20 cellular contexts compared by ENCODE assay signal in genomic region chr7:120833551-120833950, GRCh38. TPM values are rescaled to one million over a fixed set of nuclear protein-coding genes. Genes with fewer than 3 reads are reported as not detected.
DNase-seq lines count a peak whose midpoint lies in the region; ATAC-seq and TF ChIP-seq lines count a peak whose summit lies in the region.
"Had no signal": no experiment of that assay in that cellular context is flagged by ENCODE, and none has a peak within 500 bp of the region (broad histone marks: within the 10 kb centered on the region; RNA-seq: fewer than 3 reads in every experiment).

No MANE protein-coding gene starts in this region.

- TF ChIP-seq CTCF in fibroblast of villous mesenchyme (IDR thresholded peaks at IDR 0.05; ENCODE audit: insufficient read depth, low read depth, low read length) (no peak), GM10248 (IDR thresholded peaks at IDR 0.05; ENCODE audit: control extremely low read depth, extremely low read depth, low read depth, missing control alignments) (no peak), prostate gland (IDR thresholded peaks at IDR 0.05) (no peak)

- POLR2A ChIA-PET in GM10248 (lab: Yijun Ruan, JAX) = no interaction called here

- no peak for ATAC-seq in natural killer cell treated with Interleukin-12 subunit alpha and Interleukin-12 subunit beta and Interleukin-15 and Interleukin-18, amount 100 ng/mL, for 72 hours
- ATAC-seq: activated CD4-positive, CD25-positive, alpha-beta regulatory T cell treated with anti-CD3 and anti-CD28 coated beads, Interleukin-2, amount 50 U/mL, for 24 hours; activated CD8-positive, alpha-beta memory T cell treated with anti-CD3 and anti-CD28 coated beads, Interleukin-2, amount 10 ng/mL, durations not matched to agents 7 days and 5 days; T-helper 17 cell had no signal

- no peak overlapping the region for H3K4me3 Mint-ChIP-seq in natural killer cell treated with Interleukin-12 subunit alpha and Interleukin-12 subunit beta and Interleukin-15 and Interleukin-18, amount 100 ng/mL, for 72 hours
- H3K4me3 Mint-ChIP-seq: activated CD8-positive, alpha-beta memory T cell treated with anti-CD3 and anti-CD28 coated beads, Interleukin-2, amount 10 ng/mL, durations not matched to agents 7 days and 5 days; neural progenitor cell; T-helper 17 cell had no signal

- peak overlapping the region; percentile 70 for H3K27ac ChIP-seq in HUES48 (ENCODE audit: low read depth, low read length)
- no peak overlapping the region for H3K27ac ChIP-seq in prostate gland
- H3K27ac ChIP-seq: ascending aorta, GM23248, neural progenitor cell, vagina had no signal

- H3K36me3 ChIP-seq in HUES48 (ENCODE audit: control insufficient read depth, insufficient read depth, low read length) = no peaks in the 10 kb centered on the region; the same call in 1 of the 2 replicates
- H3K36me3 ChIP-seq in prostate gland = no peaks in the 10 kb centered on the region
- H3K36me3 ChIP-seq: MG63, neural progenitor cell, vagina had no signal

- TF ChIP-seq POLR2A in prostate gland (IDR thresholded peaks at IDR 0.05) = no peak

- peaks cover 11 to 34% of the 10 kb centered on the region in 2 donors for H3K27me3 Mint-ChIP-seq in natural killer cell treated with Interleukin-12 subunit alpha and Interleukin-12 subunit beta and Interleukin-15 and Interleukin-18, amount 100 ng/mL, for 72 hours

- H3K4me1 Mint-ChIP-seq in natural killer cell treated with Interleukin-12 subunit alpha and Interleukin-12 subunit beta and Interleukin-15 and Interleukin-18, amount 100 ng/mL, for 72 hours (ENCODE audit: low read depth in 2 of 2) = no peaks in the 10 kb centered on the region
- H3K4me1 Mint-ChIP-seq: activated CD8-positive, alpha-beta memory T cell treated with anti-CD3 and anti-CD28 coated beads, Interleukin-2, amount 10 ng/mL, durations not matched to agents 7 days and 5 days; neural progenitor cell; T-helper 17 cell had no signal

- DNase-seq in DMS153 (lab: John Stamatoyannopoulos, UW) (peak; percentile 89), NCI-H460 (ENCODE audit: extremely low read depth, low read depth) (peak; percentile 5), fibroblast of villous mesenchyme (ENCODE audit: low read depth) (peak; percentile 9), GM10248 (ENCODE audit: extremely low spot score) (no peak), RKO (ENCODE audit: low spot score) (no peak), prostate gland (ENCODE audit: low spot score) (no peak)
- DNase-seq in natural killer cell treated with Interleukin-12 subunit alpha and Interleukin-12 subunit beta and Interleukin-15 and Interleukin-18, amount 100 ng/mL, for 72 hours (ENCODE audit: low spot score) = no peak
- DNase-seq: activated CD8-positive, alpha-beta memory T cell treated with anti-CD3 and anti-CD28 coated beads, Interleukin-2, amount 10 ng/mL, durations not matched to agents 7 days and 5 days; activated gamma-delta T cell treated with Interleukin-2 at 50 U/mL for 16 hours; GM23248; MG63; NK-92 treated with Interleukin-12 subunit alpha and Interleukin-12 subunit beta, amount 100 ng/mL, for 24 hours; SIG-M5; T-helper 17 cell had no signal

- H3K4me1 ChIP-seq in HUES48 (ENCODE audit: control insufficient read depth, insufficient read depth, low read length) (peaks cover 64% of the 10 kb centered on the region), prostate gland (replicated peaks) (no peaks in the 10 kb centered on the region)
- H3K4me1 ChIP-seq: ascending aorta, neural progenitor cell, vagina had no signal

- intact Hi-C loops in prostate gland (cut with DNase I) = no loop called here

- H3K9ac ChIP-seq in HUES48 (ENCODE audit: low read depth, low read length) = no peak overlapping the region
- H3K9ac ChIP-seq: GM23248, neural progenitor cell had no signal

- H3K9me3 ChIP-seq in HUES48 (ENCODE audit: control insufficient read depth, insufficient read depth, low read length) (no peaks in the 10 kb centered on the region), prostate gland (no peaks in the 10 kb centered on the region)
- H3K9me3 ChIP-seq: ascending aorta, MG63, vagina had no signal

- WGBS in prostate gland = 54% methylated on average over 2 of the region's 2 CpGs

- CTCF ChIA-PET in GM10248 (lab: Yijun Ruan, JAX) = interaction anchor here (1.0 to 2.1 kb wide), 5 partner anchors 10 to 41 kb away, joined by 3 to 11 read pairs (median 6); partner anchors contain the start of gene TSPAN12

- no peaks in the 10 kb centered on the region for H3K36me3 Mint-ChIP-seq in natural killer cell treated with Interleukin-12 subunit alpha and Interleukin-12 subunit beta and Interleukin-15 and Interleukin-18, amount 100 ng/mL, for 72 hours
- H3K36me3 Mint-ChIP-seq: activated CD8-positive, alpha-beta memory T cell treated with anti-CD3 and anti-CD28 coated beads, Interleukin-2, amount 10 ng/mL, durations not matched to agents 7 days and 5 days had no signal

- peaks cover 4% of the 10 kb centered on the region for H3K9me3 Mint-ChIP-seq in natural killer cell treated with Interleukin-12 subunit alpha and Interleukin-12 subunit beta and Interleukin-15 and Interleukin-18, amount 100 ng/mL, for 72 hours

- H3K4me3 ChIP-seq in HUES48 (ENCODE audit: low read depth, low read length) = peak overlapping the region; percentile 35
- H3K4me3 ChIP-seq in fibroblast of villous mesenchyme (ENCODE audit: low read depth, low read length) = no peak overlapping the region
- no peak overlapping the region for H3K4me3 ChIP-seq in prostate gland
- H3K4me3 ChIP-seq: ascending aorta, GM23248, lung, MG63, neural progenitor cell, vagina had no signal

- H3K27ac Mint-ChIP-seq in natural killer cell treated with Interleukin-12 subunit alpha and Interleukin-12 subunit beta and Interleukin-15 and Interleukin-18, amount 100 ng/mL, for 72 hours = no peak overlapping the region
- H3K27ac Mint-ChIP-seq: activated CD8-positive, alpha-beta memory T cell treated with anti-CD3 and anti-CD28 coated beads, Interleukin-2, amount 10 ng/mL, durations not matched to agents 7 days and 5 days; neural progenitor cell; T-helper 17 cell had no signal

- H3K27me3 ChIP-seq in HUES48 (ENCODE audit: control insufficient read depth, insufficient read depth, low read length) (no peaks in the 10 kb centered on the region), prostate gland (replicated peaks; ENCODE audit: insufficient read depth) (no peaks in the 10 kb centered on the region)
- H3K27me3 ChIP-seq: ascending aorta, MG63, neural progenitor cell, vagina had no signal

RNA-seq across cellular contexts. Expression of gene TSPAN12, which starts 24.4 kb away (rescaled TPM):
- total RNA-seq in NCI-H460 (2014; rRNA removed; shearing (Covaris generic)) = 9.1 and 9.6 TPM in 2 replicates
- 3.3 and 5.3 TPM in 2 replicates for polyA plus RNA-seq in NCI-H460 (2014; cell fraction: nucleus; rRNA removed)
- 2.6 and 4.7 TPM in 2 replicates for total RNA-seq in fibroblast of villous mesenchyme
- total RNA-seq in natural killer cell treated with Interleukin-12 subunit alpha and Interleukin-12 subunit beta and Interleukin-15 and Interleukin-18, amount 100 ng/mL, for 72 hours = not detected
- 10 to 100 TPM; 14.5 to 16.2 TPM for total RNA-seq in prostate gland
- total RNA-seq: activated CD8-positive, alpha-beta memory T cell treated with anti-CD3 and anti-CD28 coated beads, Interleukin-2, amount 10 ng/mL, durations not matched to agents 7 days and 5 days; T-helper 17 cell had no signal

Comparison
In these comparisons a context has a peak if more than half of its experiments do, and no peak if none do; other contexts are left out.
1. DNase-seq: peak in DMS153 (single experiment), NCI-H460 (single experiment) and fibroblast of villous mesenchyme (single experiment); none in GM10248 (single experiment), natural killer cell treated with Interleukin-12 subunit alpha and Interleukin-12 subunit beta and Interleukin-15 and Interleukin-18, amount 100 ng/mL, for 72 hours (single experiment), RKO (single experiment) and prostate gland (single experiment).